9 cellular contexts compared by ENCODE assay signal in the genomic region with DNA sequence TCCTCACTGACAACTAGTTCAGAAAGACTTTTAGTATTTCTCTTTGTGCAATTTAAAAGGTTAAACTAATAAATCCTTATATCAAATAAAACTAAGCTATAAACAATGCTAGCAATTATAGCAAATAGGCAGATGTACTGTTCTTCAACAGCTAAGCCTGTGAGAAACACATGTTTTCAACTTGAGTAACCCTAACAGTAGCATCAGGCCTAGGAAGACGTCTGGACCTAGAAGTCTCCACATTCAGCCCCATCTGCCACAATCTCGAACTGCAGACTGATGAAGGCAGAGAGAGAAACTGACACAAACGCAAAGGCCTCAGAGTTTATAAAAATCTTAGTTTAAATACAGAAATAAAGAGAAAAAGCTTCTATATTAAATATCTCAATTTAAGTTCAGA. TPM values are rescaled to one million over a fixed set of nuclear protein-coding genes. Genes with fewer than 3 reads are reported as not detected.
DNase-seq lines count a peak whose midpoint lies in the region; ATAC-seq, FAIRE-seq and TF ChIP-seq lines count a peak whose summit lies in the region.
"Had no signal": no experiment of that assay in that cellular context is flagged by ENCODE, and none has a peak within 500 bp of the region (broad histone marks: within the 10 kb centered on the region; RNA-seq: fewer than 3 reads in every experiment).

No MANE protein-coding gene starts in this region.

- H3K4me3 ChIP-seq in CD4-positive, CD25-positive, alpha-beta regulatory T cell (ENCODE audit: low read depth, low read length): peak overlapping the region; percentile 96
- H3K4me3 ChIP-seq in KMS-11 (IDR thresholded peaks at IDR 0.05; ENCODE audit: insufficient read depth, low read depth, low read length): no peak overlapping the region
- peak overlapping the region in 2 of 3 donors; percentile 88 to 94 for H3K4me3 ChIP-seq in breast epithelium
- H3K4me3 ChIP-seq in neural cell (ENCODE audit: low read length): peak overlapping the region; percentile 85
- no peak overlapping the region for H3K4me3 ChIP-seq in small intestine (ENCODE audit: low read depth in 1 of 2, low read length in 2 of 2)
- H3K4me3 ChIP-seq in stomach: peak overlapping the region in 2 of 4 donors; percentile 96 to 97

- TF ChIP-seq EP300 in neural cell (conservative IDR thresholded peaks at IDR 0.05; ENCODE audit: poor library complexity, severe bottlenecking): no peak
- TF ChIP-seq EP300 in stomach (IDR thresholded peaks at IDR 0.05): no peak

- intact Hi-C loops in breast epithelium (cut with DNase I; ENCODE audit: low total_unique reads) (loop anchor here (10.0 kb wide), 1 partner anchor 591 kb away; the partner anchor contains the start of gene TOB2), stomach (cut with DNase I; ENCODE audit: low total_unique reads) (no loop called here)

- FAIRE-seq in small intestine (lab: Jason Lieb, UNC): no peak

- peaks cover 44% of the 10 kb centered on the region for H3K4me1 ChIP-seq in CD4-positive, CD25-positive, alpha-beta regulatory T cell (ENCODE audit: control insufficient read depth, insufficient read depth, low read length, poor library complexity, severe bottlenecking)
- H3K4me1 ChIP-seq in KMS-11 (ENCODE audit: low read depth, poor library complexity, severe bottlenecking): peaks cover 47% of the 10 kb centered on the region
- H3K4me1 ChIP-seq in breast epithelium: peaks cover 0 to 13% of the 10 kb centered on the region in 2 donors
- peaks cover 7 to 9% of the 10 kb centered on the region in 2 donors for H3K4me1 ChIP-seq in small intestine (ENCODE audit: control insufficient read depth in 2 of 2, insufficient read depth in 1 of 2, low read depth in 1 of 2, low read length in 1 of 2)
- peaks cover 36 to 78% (median 53%) of the 10 kb centered on the region in 4 donors for H3K4me1 ChIP-seq in stomach

- H3K9me3 ChIP-seq in CD4-positive, CD25-positive, alpha-beta regulatory T cell (ENCODE audit: control insufficient read depth in 2 of 2, low read length in 2 of 2): no peaks in the 10 kb centered on the region
- no peaks in the 10 kb centered on the region for H3K9me3 ChIP-seq in breast epithelium
- no peaks in the 10 kb centered on the region for H3K9me3 ChIP-seq in neural cell (ENCODE audit: low read length)
- no peaks in the 10 kb centered on the region for H3K9me3 ChIP-seq in small intestine (ENCODE audit: control insufficient read depth, low read depth)
- H3K9me3 ChIP-seq in stomach: no peaks in the 10 kb centered on the region

- peak overlapping the region in 2 of 3 donors; percentile 6 to 71 for H3K27ac Mint-ChIP-seq in CD4-positive, CD25-positive, alpha-beta regulatory T cell

- peaks cover 4% of the 10 kb centered on the region for H3K36me3 Mint-ChIP-seq in CD4-positive, CD25-positive, alpha-beta regulatory T cell

- peaks cover 19% of the 10 kb centered on the region for H3K36me3 ChIP-seq in CD4-positive, CD25-positive, alpha-beta regulatory T cell (ENCODE audit: control insufficient read depth, insufficient read depth, low read length)
- H3K36me3 ChIP-seq in KMS-11 (ENCODE audit: insufficient read depth) (no peaks in the 10 kb centered on the region), breast epithelium (no peaks in the 10 kb centered on the region), neural cell (ENCODE audit: insufficient read depth, low read length) (no peaks in the 10 kb centered on the region), small intestine (ENCODE audit: control insufficient read depth in 2 of 2, insufficient read depth in 2 of 2, low read length in 2 of 2) (peaks cover 0 to 2% of the 10 kb centered on the region in 2 donors), stomach (peaks cover 10 to 17% (median 16%) of the 10 kb centered on the region in 4 donors)

- H4K20me1 ChIP-seq in KMS-11 (ENCODE audit: insufficient read depth) (peaks cover 22% of the 10 kb centered on the region), neural cell (ENCODE audit: insufficient read depth) (peaks cover 3% of the 10 kb centered on the region)

- peaks cover 93% of the 10 kb centered on the region for H3K79me2 ChIP-seq in KMS-11 (ENCODE audit: insufficient read depth, low read depth)
- H3K79me2 ChIP-seq in neural cell (replicated peaks; ENCODE audit: insufficient read depth, low read length): peaks cover 84% of the 10 kb centered on the region

- H3K4me3 Mint-ChIP-seq in CD4-positive, CD25-positive, alpha-beta regulatory T cell: peak overlapping the region; percentile 27 to 93 (median 70)

- H3K27ac ChIP-seq in CD4-positive, CD25-positive, alpha-beta regulatory T cell (ENCODE audit: insufficient read depth, low read length, poor library complexity, severe bottlenecking): peak overlapping the region; percentile 37
- H3K27ac ChIP-seq in KMS-11 (no peak overlapping the region), breast epithelium (peak overlapping the region in 1 of 2 donors; percentile 98), neural cell (ENCODE audit: low read length) (no peak overlapping the region), small intestine (ENCODE audit: low read depth in 1 of 2, low read length in 1 of 2) (no peak overlapping the region), stomach (peak overlapping the region in 2 of 5 donors; percentile 21 to 98)

- H3K4me1 Mint-ChIP-seq in CD4-positive, CD25-positive, alpha-beta regulatory T cell: peaks cover 22 to 70% (median 47%) of the 10 kb centered on the region in 4 donors

- no peak for ATAC-seq in CD4-positive, CD25-positive, alpha-beta regulatory T cell (ENCODE audit: low read depth in 2 of 2)

- H3K27me3 ChIP-seq in CD4-positive, CD25-positive, alpha-beta regulatory T cell (ENCODE audit: control insufficient read depth, insufficient read depth, low read length): no peaks in the 10 kb centered on the region
- no peaks in the 10 kb centered on the region for H3K27me3 ChIP-seq in KMS-11 (ENCODE audit: insufficient read depth, low read depth)
- H3K27me3 ChIP-seq in breast epithelium: no peaks in the 10 kb centered on the region
- H3K27me3 ChIP-seq in neural cell (ENCODE audit: insufficient read depth, low read depth, low read length): no peaks in the 10 kb centered on the region
- no peaks in the 10 kb centered on the region for H3K27me3 ChIP-seq in small intestine (ENCODE audit: control insufficient read depth in 2 of 2, insufficient read depth in 2 of 2, low read length in 2 of 2)
- H3K27me3 ChIP-seq in stomach: no peaks in the 10 kb centered on the region

- H3K9me2 ChIP-seq in neural cell (ENCODE audit: insufficient read depth, low read length): no peaks in the 10 kb centered on the region

- no peak overlapping the region for H3K9ac ChIP-seq in KMS-11
- H3K9ac ChIP-seq in neural cell (ENCODE audit: low read length): no peak overlapping the region

- peaks cover 4% of the 10 kb centered on the region for H3K27me3 Mint-ChIP-seq in CD4-positive, CD25-positive, alpha-beta regulatory T cell

- H3K9me3 Mint-ChIP-seq in CD4-positive, CD25-positive, alpha-beta regulatory T cell: no peaks in the 10 kb centered on the region

- TF ChIP-seq CTCF in KMS-11 (conservative IDR thresholded peaks at IDR 0.05; ENCODE audit: low read depth, low read length) (no peak), breast epithelium (IDR thresholded peaks at IDR 0.05) (no peak), neural cell (IDR thresholded peaks at IDR 0.05; ENCODE audit: poor library complexity, severe bottlenecking) (no peak), stomach (IDR thresholded peaks at IDR 0.05) (no peak)

- H3K4me2 ChIP-seq in KMS-11 (peak overlapping the region; percentile 98), neural cell (ENCODE audit: low read length) (peak overlapping the region; percentile 56)

- H2AFZ ChIP-seq in KMS-11 (ENCODE audit: low read depth) (no peak overlapping the region), neural cell (ENCODE audit: low read depth, low read length) (no peak overlapping the region)

- peaks cover 4% of the 10 kb centered on the region for H3F3A ChIP-seq in neural cell (ENCODE audit: insufficient read depth, low read length, poor library complexity, severe bottlenecking)

- TF ChIP-seq POLR2A in breast epithelium (IDR thresholded peaks at IDR 0.05): no peak
- TF ChIP-seq POLR2A in stomach (IDR thresholded peaks at IDR 0.05): no peak

- DNase-seq in CD4-positive, CD25-positive, alpha-beta regulatory T cell: no peak
- no peak for DNase-seq in breast epithelium (ENCODE audit: low spot score in 2 of 2)
- no peak for DNase-seq in cerebellar nuclear complex (lab: John Stamatoyannopoulos, UW)
- no peak for DNase-seq in activated CD4-positive, alpha-beta T cell treated with anti-CD3 and anti-CD28 coated beads, Interleukin-2, amount 50 U/mL, for 4 hours
- DNase-seq in small intestine: no peak
- DNase-seq in stomach: no peak

- no peak for TF ChIP-seq RAD21 in neural cell (conservative IDR thresholded peaks at IDR 0.05)

- 12 to 38% (median 25%) methylated on average over 3 of the region's 3 CpGs for WGBS in small intestine, 3 donors
- 20 to 39% (median 29%) methylated on average over 3 of the region's 3 CpGs for WGBS in stomach, 5 donors

RNA-seq across cellular contexts. Expression of gene ST13, which starts 2.5 kb away (rescaled TPM):
- total RNA-seq in CD4-positive, CD25-positive, alpha-beta regulatory T cell: 122 TPM
- polyA plus RNA-seq in CD4-positive, CD25-positive, alpha-beta regulatory T cell: 100 to 1,000 TPM; 149 to 194 (median 169) TPM
- total RNA-seq in breast epithelium (100 to 1,000 TPM; 162 to 248 (median 190) TPM), stomach (100 to 1,000 TPM in 3 of 5 donors, 10 to 100 TPM in 2; 67.5 to 288 (median 105) TPM)
- polyA plus RNA-seq in neural cell (180 and 195 TPM in 2 replicates), small intestine (100 to 1,000 TPM in 2 of 3 donors, 10 to 100 TPM in 1; 69.6 to 143 (median 112) TPM), stomach (100 to 1,000 TPM in 1 of 3 donors, 10 to 100 TPM in 2; 77.3 to 200 (median 83.8) TPM)
- polyA minus RNA-seq in neural cell: 156 and 158 TPM in 2 replicates

RNA-seq across cellular contexts. Expression of gene XPNPEP3, which starts 3.0 kb away (rescaled TPM):
- total RNA-seq in CD4-positive, CD25-positive, alpha-beta regulatory T cell: 15.3 TPM
- 10 to 100 TPM in 1 of 4 donors, 1 to 10 TPM in 3; 2.4 to 11.8 (median 4.6) TPM for polyA plus RNA-seq in CD4-positive, CD25-positive, alpha-beta regulatory T cell
- 10 to 100 TPM; 11.5 to 13.8 (median 12.0) TPM for total RNA-seq in breast epithelium
- polyA plus RNA-seq in neural cell: 5.2 and 5.3 TPM in 2 replicates
- 8.8 and 9.3 TPM in 2 replicates for polyA minus RNA-seq in neural cell
- 1 to 10 TPM in 2 of 3 donors, under 1 TPM in 1; 0.89 to 4.1 (median 1.1) TPM for polyA plus RNA-seq in small intestine
- total RNA-seq in stomach: 10 to 100 TPM in 1 of 5 donors, 1 to 10 TPM in 4; 4.9 to 12.5 (median 6.4) TPM
- polyA plus RNA-seq in stomach: 1 to 10 TPM; 3.0 to 4.0 (median 3.4) TPM

RNA-seq across cellular contexts. Expression of gene DNAJB7, which starts 8.0 kb away (rescaled TPM):
- not detected for total RNA-seq in CD4-positive, CD25-positive, alpha-beta regulatory T cell
- under 1 TPM in 3 of 4 donors, not detected in 1; 0.20 to 0.23 (median 0.22) TPM for polyA plus RNA-seq in CD4-positive, CD25-positive, alpha-beta regulatory T cell
- not detected for total RNA-seq in breast epithelium
- polyA plus RNA-seq in neural cell: not detected in 2 replicates
- not detected in 2 replicates for polyA minus RNA-seq in neural cell
- polyA plus RNA-seq in small intestine: under 1 TPM; 0.25 to 0.89 (median 0.54) TPM
- total RNA-seq in stomach: not detected
- polyA plus RNA-seq in stomach: not detected
- total RNA-seq: kidney epithelial cell had no signal

RNA-seq across cellular contexts. Expression of gene SLC25A17, which starts 34.8 kb away (rescaled TPM):
- 12.0 TPM for total RNA-seq in CD4-positive, CD25-positive, alpha-beta regulatory T cell
- 10 to 100 TPM; 22.4 to 32.9 (median 23.6) TPM for polyA plus RNA-seq in CD4-positive, CD25-positive, alpha-beta regulatory T cell
- total RNA-seq in breast epithelium (10 to 100 TPM; 18.1 to 23.3 (median 19.0) TPM), stomach (10 to 100 TPM in 2 of 5 donors, 1 to 10 TPM in 2, not detected in 1; 4.6 to 27.0 (median 14.7) TPM)
- polyA plus RNA-seq in neural cell (47.5 and 49.3 TPM in 2 replicates), small intestine (10 to 100 TPM in 1 of 3 donors, 1 to 10 TPM in 2; 8.1 to 12.6 (median 9.5) TPM), stomach (10 to 100 TPM; 10.4 to 13.4 (median 10.7) TPM)
- polyA minus RNA-seq in neural cell: 27.3 and 32.2 TPM in 2 replicates

Comparison
In these comparisons a context has a peak if more than half of its experiments do, and no peak if none do; other contexts are left out.
1. H3K4me3 ChIP-seq: peak in CD4-positive, CD25-positive, alpha-beta regulatory T cell (single experiment), breast epithelium (2 of 3) and neural cell (single experiment); none in KMS-11 (single experiment) and small intestine (0 of 2).